1 cellular context compared by ENCODE assay signal in the genomic region with DNA sequence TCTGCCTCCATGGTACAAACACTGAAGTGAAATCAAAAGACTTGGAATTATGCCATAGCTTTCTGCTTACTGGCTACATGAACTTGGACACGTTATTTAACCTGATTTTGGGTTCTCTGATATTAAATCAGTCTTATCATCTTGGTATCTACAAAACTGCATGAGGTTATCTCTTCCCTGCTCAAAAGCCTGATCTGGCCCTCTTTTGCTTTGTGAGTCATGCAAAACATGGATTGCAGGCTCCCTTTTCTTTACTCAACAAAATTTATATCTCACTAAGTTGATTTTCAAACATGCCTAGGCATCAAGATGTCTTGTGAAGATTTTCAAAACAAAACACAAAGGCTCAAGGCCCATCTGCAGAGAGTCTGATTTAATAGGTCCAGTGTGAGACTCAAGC.
TF ChIP-seq lines count a peak whose summit lies in the region.

No MANE protein-coding gene starts in this region.

TF ChIP-seq in IMR-90, 13 proteins besides CTCF, POLR2A, EP300 and RAD21:
- TF ChIP-seq RFX5 (IDR thresholded peaks at IDR 0.05; ENCODE audit: low read depth, low read length) (no peak), SMC3 (IDR thresholded peaks at IDR 0.05; ENCODE audit: low read depth, low read length) (no peak), BHLHE40 (IDR thresholded peaks at IDR 0.05; ENCODE audit: low read depth, low read length) (no peak), RCOR1 (IDR thresholded peaks at IDR 0.05; ENCODE audit: insufficient replicate concordance, low read length) (no peak), MAZ (IDR thresholded peaks at IDR 0.05; ENCODE audit: borderline replicate concordance, low read depth, low read length) (no peak), MXI1 (IDR thresholded peaks at IDR 0.05; ENCODE audit: borderline replicate concordance, low read depth, low read length) (no peak), FOS (IDR thresholded peaks at IDR 0.05; ENCODE audit: low read depth, low read length) (no peak), CHD1 (IDR thresholded peaks at IDR 0.05; ENCODE audit: low read depth, low read length) (no peak), MAFK (IDR thresholded peaks at IDR 0.05; ENCODE audit: low read depth, low read length) (no peak), CEBPB (IDR thresholded peaks at IDR 0.05; ENCODE audit: low read depth, low read length) (no peak), NFE2L2 (IDR thresholded peaks at IDR 0.05; ENCODE audit: low read depth, low read length) (no peak)
- TF ChIP-seq, protein P1, sequence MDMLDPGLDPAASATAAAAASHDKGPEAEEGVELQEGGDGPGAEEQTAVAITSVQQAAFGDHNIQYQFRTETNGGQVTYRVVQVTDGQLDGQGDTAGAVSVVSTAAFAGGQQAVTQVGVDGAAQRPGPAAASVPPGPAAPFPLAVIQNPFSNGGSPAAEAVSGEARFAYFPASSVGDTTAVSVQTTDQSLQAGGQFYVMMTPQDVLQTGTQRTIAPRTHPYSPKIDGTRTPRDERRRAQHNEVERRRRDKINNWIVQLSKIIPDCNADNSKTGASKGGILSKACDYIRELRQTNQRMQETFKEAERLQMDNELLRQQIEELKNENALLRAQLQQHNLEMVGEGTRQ (IDR thresholded peaks at IDR 0.05; ENCODE audit: low read depth, low read length), result no peak
- TF ChIP-seq, protein P2, sequence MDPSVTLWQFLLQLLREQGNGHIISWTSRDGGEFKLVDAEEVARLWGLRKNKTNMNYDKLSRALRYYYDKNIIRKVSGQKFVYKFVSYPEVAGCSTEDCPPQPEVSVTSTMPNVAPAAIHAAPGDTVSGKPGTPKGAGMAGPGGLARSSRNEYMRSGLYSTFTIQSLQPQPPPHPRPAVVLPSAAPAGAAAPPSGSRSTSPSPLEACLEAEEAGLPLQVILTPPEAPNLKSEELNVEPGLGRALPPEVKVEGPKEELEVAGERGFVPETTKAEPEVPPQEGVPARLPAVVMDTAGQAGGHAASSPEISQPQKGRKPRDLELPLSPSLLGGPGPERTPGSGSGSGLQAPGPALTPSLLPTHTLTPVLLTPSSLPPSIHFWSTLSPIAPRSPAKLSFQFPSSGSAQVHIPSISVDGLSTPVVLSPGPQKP (IDR thresholded peaks at IDR 0.05; ENCODE audit: borderline replicate concordance, low read depth, low read length), result no peak
TF ChIP-seq in IMR-90: peak in this region for 0.
